Comparison of ENCODE assay signal across 1 cellular context in the genomic region with DNA sequence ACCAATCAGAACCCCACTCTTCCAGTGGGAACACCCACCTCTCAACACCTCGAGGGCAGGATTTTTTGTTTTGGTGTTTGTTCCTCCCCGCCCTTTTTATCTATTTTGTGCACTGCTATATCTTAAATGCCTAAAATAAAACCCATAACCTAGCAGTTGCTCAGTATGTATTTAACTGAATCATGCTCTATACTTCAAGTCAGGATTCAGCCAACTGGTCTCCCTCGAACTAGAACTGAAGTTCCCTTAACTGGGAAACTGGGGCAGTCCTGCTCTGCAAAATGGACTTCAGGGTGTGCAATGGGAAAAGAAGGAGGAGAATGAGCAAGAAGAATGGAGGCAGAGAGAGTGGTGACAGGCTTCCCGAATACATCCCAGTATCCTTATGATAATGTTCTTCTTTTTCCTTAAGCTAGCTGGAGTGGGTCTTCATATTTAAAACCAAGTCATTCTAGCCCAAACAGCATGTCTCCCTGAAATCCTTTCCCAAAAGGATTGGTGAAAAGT.
TF ChIP-seq lines count a peak whose summit lies in the region.

No MANE protein-coding gene starts in this region.

TF ChIP-seq in K562, 482 proteins besides CTCF, POLR2A, EP300 and RAD21 (continued from another document):
- TF ChIP-seq MGA (IDR thresholded peaks at IDR 0.05), result peak; percentile 49
- TF ChIP-seq, protein P1, sequence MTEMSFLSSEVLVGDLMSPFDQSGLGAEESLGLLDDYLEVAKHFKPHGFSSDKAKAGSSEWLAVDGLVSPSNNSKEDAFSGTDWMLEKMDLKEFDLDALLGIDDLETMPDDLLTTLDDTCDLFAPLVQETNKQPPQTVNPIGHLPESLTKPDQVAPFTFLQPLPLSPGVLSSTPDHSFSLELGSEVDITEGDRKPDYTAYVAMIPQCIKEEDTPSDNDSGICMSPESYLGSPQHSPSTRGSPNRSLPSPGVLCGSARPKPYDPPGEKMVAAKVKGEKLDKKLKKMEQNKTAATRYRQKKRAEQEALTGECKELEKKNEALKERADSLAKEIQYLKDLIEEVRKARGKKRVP (CRISPR knock-in tag; IDR thresholded peaks at IDR 0.05), result no peak
- no peak for TF ChIP-seq ELF2 (CRISPR knock-in tag; IDR thresholded peaks at IDR 0.05)
